In the genomic region with DNA sequence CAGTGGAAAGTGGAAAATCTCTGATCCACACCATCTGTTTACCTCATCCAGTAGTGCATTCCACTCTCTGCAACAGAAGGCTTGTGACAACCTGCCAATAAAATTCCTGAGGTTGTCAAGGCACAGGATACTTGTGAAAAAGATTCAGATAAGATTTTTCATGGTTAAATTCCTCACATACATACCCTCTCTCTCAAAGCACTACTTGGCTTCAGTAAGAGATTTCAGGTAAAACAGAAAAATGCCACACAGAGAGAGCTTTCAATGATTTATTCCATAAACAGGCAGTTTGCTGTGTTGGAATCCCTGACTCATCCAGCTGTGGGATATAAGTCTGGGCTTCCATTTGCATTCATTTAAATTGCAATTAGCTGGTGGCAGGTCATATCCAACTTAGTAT, we compare ENCODE assay signal across 18 cellular contexts.
DNase-seq lines count a peak whose midpoint lies in the region; ATAC-seq, FAIRE-seq and TF ChIP-seq lines count a peak whose summit lies in the region.
"Had no signal": no experiment of that assay in that cellular context is flagged by ENCODE, and none has a peak within 500 bp of the region (broad histone marks: within the 10 kb centered on the region; RNA-seq: fewer than 3 reads in every experiment).

No MANE protein-coding gene starts in this region.

- no peaks in the 10 kb centered on the region for H4K20me1 ChIP-seq in keratinocyte (ENCODE audit: control insufficient read depth, extremely low read depth, insufficient read depth, low read length)

- peaks cover 3 to 20% (median 5%) of the 10 kb centered on the region in 5 donors for H3K27me3 Mint-ChIP-seq in naive thymus-derived CD8-positive, alpha-beta T cell

- H3K27ac Mint-ChIP-seq in naive thymus-derived CD8-positive, alpha-beta T cell, result no peak overlapping the region
- H3K27ac Mint-ChIP-seq: activated CD4-positive, alpha-beta T cell treated with anti-CD3 and anti-CD28 coated beads, Interleukin-2, amount 10 ng/mL, durations not matched to agents 7 days and 5 days; T-helper 17 cell had no signal

- peaks cover 33% of the 10 kb centered on the region for H3K4me1 ChIP-seq in keratinocyte (ENCODE audit: control insufficient read depth, extremely low read depth, insufficient read depth, low read length)

- TF ChIP-seq CTCF in astrocyte of the cerebellum (IDR thresholded peaks at IDR 0.05; ENCODE audit: low read depth, low read length, missing control alignments) (no peak), keratinocyte (optimal IDR thresholded peaks at IDR 0.05 in 1 of 3, IDR thresholded peaks at IDR 0.05 in 1 of 3, conservative IDR thresholded peaks at IDR 0.05 in 1 of 3; ENCODE audit: extremely low read depth in 1 of 3, insufficient read depth in 2 of 3, low read length in 3 of 3) (no peak)

- H3K4me3 ChIP-seq in astrocyte of the cerebellum (ENCODE audit: low read depth, low read length) (no peak overlapping the region), keratinocyte (ENCODE audit: control insufficient read depth in 2 of 3, extremely low read depth in 1 of 3, insufficient read depth in 2 of 3, low read depth in 1 of 3, low read length in 3 of 3) (no peak overlapping the region)
- H3K4me3 ChIP-seq: gastrocnemius medialis, K562 had no signal

- peak overlapping the region; percentile 56 for H3K4me2 ChIP-seq in keratinocyte (ENCODE audit: control insufficient read depth, extremely low read depth, insufficient read depth, low read depth, low read length)

- DNase-seq in ACHN (peak; percentile 97), HS-5 (ENCODE audit: low read depth) (peak; percentile 29), astrocyte of the cerebellum (ENCODE audit: low read depth) (peak; percentile 82), keratinocyte (ENCODE audit: low read depth, low spot score) (peak; percentile 67), caudate nucleus (lab: John Stamatoyannopoulos, UW) (no peak), GDM1 (lab: John Stamatoyannopoulos, UW) (no peak)
- no peak for DNase-seq in naive thymus-derived CD8-positive, alpha-beta T cell
- DNase-seq: activated CD4-positive, alpha-beta T cell treated with anti-CD3 and anti-CD28 coated beads, Interleukin-2, amount 10 ng/mL, durations not matched to agents 7 days and 5 days; AML-193; DMS79; gastrocnemius medialis; left colon; NCI-H1694 treated with DMSO at 0.1 percent for 48 hours; nucleus accumbens; stimulated activated CD4-positive, alpha-beta T cell treated with anti-CD3 and anti-CD28 coated beads, Interleukin-12 subunit alpha, Interleukin-12 subunit beta, amount 100 ng/mL, for 4 hours; T-helper 17 cell had no signal

- peaks cover 7% of the 10 kb centered on the region for H3K9me3 ChIP-seq in keratinocyte (ENCODE audit: control insufficient read depth, low read depth, low read length)
- H3K9me3 ChIP-seq: gastrocnemius medialis had no signal

- H2AFZ ChIP-seq in keratinocyte (ENCODE audit: control insufficient read depth, low read length), result no peak overlapping the region

- FAIRE-seq in keratinocyte (lab: Jason Lieb, UNC), result peak; percentile 91
- FAIRE-seq: K562 had no signal

- POLR2A ChIA-PET in naive thymus-derived CD8-positive, alpha-beta T cell (lab: Charles Lee), result no interaction called here

- H3K27ac ChIP-seq in keratinocyte (ENCODE audit: control insufficient read depth, insufficient read depth, low read length), result peak overlapping the region; percentile 74
- no peak overlapping the region for H3K27ac ChIP-seq in caudate nucleus (ENCODE audit: low read depth, low read length)
- H3K27ac ChIP-seq: gastrocnemius medialis had no signal

- dilution Hi-C loops in keratinocyte (cut with MboI; ENCODE audit: extremely low pct_ligation_motif_present, low sequenced_read_pairs), result no loop called here

- no peaks in the 10 kb centered on the region for H3K27me3 ChIP-seq in keratinocyte (ENCODE audit: control insufficient read depth, extremely low read depth, insufficient read depth, low read length)
- H3K27me3 ChIP-seq: gastrocnemius medialis had no signal

- H3K79me2 ChIP-seq in keratinocyte (ENCODE audit: control insufficient read depth, insufficient read depth, low read length), result no peaks in the 10 kb centered on the region

- H3K9me1 ChIP-seq in keratinocyte (ENCODE audit: control insufficient read depth, extremely low read depth, insufficient read depth, low read length), result no peaks in the 10 kb centered on the region

- peaks cover 0 to 8% (median 0%) of the 10 kb centered on the region in 3 donors for H3K36me3 Mint-ChIP-seq in naive thymus-derived CD8-positive, alpha-beta T cell

- H3K4me1 Mint-ChIP-seq in naive thymus-derived CD8-positive, alpha-beta T cell, result no peaks in the 10 kb centered on the region
- H3K4me1 Mint-ChIP-seq: activated CD4-positive, alpha-beta T cell treated with anti-CD3 and anti-CD28 coated beads, Interleukin-2, amount 10 ng/mL, durations not matched to agents 7 days and 5 days; T-helper 17 cell had no signal

- no peaks in the 10 kb centered on the region for H3K36me3 ChIP-seq in keratinocyte (ENCODE audit: control insufficient read depth in 2 of 2, extremely low read depth in 1 of 2, insufficient read depth in 2 of 2, low read length in 2 of 2)
- H3K36me3 ChIP-seq: gastrocnemius medialis had no signal

- H3K9ac ChIP-seq in keratinocyte (ENCODE audit: control insufficient read depth, extremely low read depth, insufficient read depth, low read length), result no peak overlapping the region

- in situ Hi-C loops in ACHN (cut with HindIII; ENCODE audit: low pct_ligation_motif_present, low pct_unique_long_range_greater_than_20kb, low sequenced_read_pairs), result no loop called here
- in situ Hi-C loops in astrocyte of the cerebellum (cut with HindIII; ENCODE audit: low sequenced_read_pairs), result no loop called here

- H3K4me3 Mint-ChIP-seq in naive thymus-derived CD8-positive, alpha-beta T cell, result no peak overlapping the region
- H3K4me3 Mint-ChIP-seq: activated CD4-positive, alpha-beta T cell treated with anti-CD3 and anti-CD28 coated beads, Interleukin-2, amount 10 ng/mL, durations not matched to agents 7 days and 5 days; T-helper 17 cell had no signal

- peaks cover 0 to 23% (median 8%) of the 10 kb centered on the region in 9 donors for H3K9me3 Mint-ChIP-seq in naive thymus-derived CD8-positive, alpha-beta T cell
- H3K9me3 Mint-ChIP-seq: activated CD4-positive, alpha-beta T cell treated with anti-CD3 and anti-CD28 coated beads, Interleukin-2, amount 10 ng/mL, durations not matched to agents 7 days and 5 days had no signal

- no peak for ATAC-seq in naive thymus-derived CD8-positive, alpha-beta T cell
- no peak for ATAC-seq in GM18867 (IDR thresholded peaks at IDR 0.05; ENCODE audit: unreplicated experiment)
- ATAC-seq: gastrocnemius medialis, K562, left colon, T-helper 17 cell had no signal

Comparison
In these comparisons a context has a peak if more than half of its experiments do, and no peak if none do; other contexts are left out.
1. DNase-seq: peak in ACHN (single experiment), HS-5 (single experiment), astrocyte of the cerebellum (single experiment) and keratinocyte (single experiment); none in caudate nucleus (0 of 61), GDM1 (single experiment) and naive thymus-derived CD8-positive, alpha-beta T cell (0 of 10).